8 cellular contexts compared by ENCODE assay signal in the genomic region with DNA sequence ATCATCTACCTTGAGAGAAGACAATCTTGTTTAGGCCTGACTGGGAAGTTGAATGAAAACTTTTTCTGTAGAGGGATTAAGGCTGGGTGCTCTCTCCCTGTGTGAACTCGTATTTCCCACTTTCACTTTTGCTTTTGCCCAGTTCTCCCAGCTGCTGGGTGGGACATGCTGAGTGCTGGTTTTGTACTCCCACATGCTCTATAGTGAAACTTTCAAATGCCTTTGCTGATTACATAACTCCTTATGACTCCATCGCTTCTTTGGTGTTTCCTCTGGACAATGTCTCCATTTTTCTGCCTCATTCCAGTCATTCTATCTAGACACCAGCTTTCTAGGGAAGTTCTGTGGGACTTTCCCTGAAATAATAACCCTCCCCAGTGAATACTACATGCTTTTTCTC.
DNase-seq lines count a peak whose midpoint lies in the region; ATAC-seq, FAIRE-seq and TF ChIP-seq lines count a peak whose summit lies in the region.

No MANE protein-coding gene starts in this region.

- peak; percentile 80 for ATAC-seq in GM19023 (IDR thresholded peaks at IDR 0.05; ENCODE audit: unreplicated experiment)

- POLR2A ChIA-PET in AG04449 (lab: Yijun Ruan, JAX): interaction anchor here (1.2 kb wide), 1 partner anchor 179 kb away, joined by 5 read pairs; no protein-coding TSS in a partner anchor

- TF ChIP-seq CTCF in AG04449 (IDR thresholded peaks at IDR 0.05; ENCODE audit: insufficient read depth, low read length, missing control alignments) (no peak), bronchial epithelial cell (IDR thresholded peaks at IDR 0.05; ENCODE audit: insufficient read depth, low read length, severe bottlenecking) (no peak)

- peak overlapping the region in 1 of 2 donors; percentile 32 for H3K9ac ChIP-seq in mucosa of rectum (ENCODE audit: low read depth in 1 of 2, low read length in 2 of 2)

- H3K4me3 ChIP-seq in AG04449 (ENCODE audit: low read depth, low read length) (no peak overlapping the region), bronchial epithelial cell (ENCODE audit: low read depth, low read length) (no peak overlapping the region), mucosa of rectum (ENCODE audit: low read length in 2 of 2) (peak overlapping the region; percentile 56)

- peak; percentile 66 for DNase-seq in AG04449 (ENCODE audit: low read depth, low spot score)
- DNase-seq in HS-5 (ENCODE audit: low read depth): peak; percentile 38
- peak; percentile 70 for DNase-seq in bronchial epithelial cell (ENCODE audit: low read depth)
- no peak for DNase-seq in stimulated activated naive CD4-positive, alpha-beta T cell treated with Interleukin-2 at 50 U/mL for 16 hours (lab: John Stamatoyannopoulos, UW)
- DNase-seq in stimulated activated CD4-positive, alpha-beta T cell treated with anti-CD3 and anti-CD28 coated beads, Interleukin-2, amount 100 ng/mL, for 48 hours: no peak
- no peak for DNase-seq in NCI-H1105 treated with DMSO at 0.1 percent for 48 hours (lab: John Stamatoyannopoulos, UW)

- no peaks in the 10 kb centered on the region for H3K9me3 ChIP-seq in mucosa of rectum (ENCODE audit: control insufficient read depth in 2 of 2, low read length in 2 of 2)

- no peak overlapping the region for H3K27ac ChIP-seq in mucosa of rectum (ENCODE audit: low read depth in 2 of 2, low read length in 2 of 2)

- CTCF ChIA-PET in AG04449 (lab: Yijun Ruan, JAX): interaction anchor here (1.3 kb wide), 1 partner anchor 12 kb away, joined by 4 read pairs; no protein-coding TSS in a partner anchor

- H3K36me3 ChIP-seq in bronchial epithelial cell (ENCODE audit: control insufficient read depth, insufficient read depth, low read length) (no peaks in the 10 kb centered on the region), mucosa of rectum (ENCODE audit: control insufficient read depth in 2 of 2, insufficient read depth in 2 of 2, low read length in 2 of 2) (no peaks in the 10 kb centered on the region)

- peaks cover 0 to 6% of the 10 kb centered on the region in 2 donors for H3K4me1 ChIP-seq in mucosa of rectum (ENCODE audit: control insufficient read depth in 2 of 2, insufficient read depth in 2 of 2, low read length in 2 of 2)

- H3K27me3 ChIP-seq in bronchial epithelial cell (ENCODE audit: control insufficient read depth, insufficient read depth, low read length): no peaks in the 10 kb centered on the region
- no peaks in the 10 kb centered on the region for H3K27me3 ChIP-seq in mucosa of rectum (ENCODE audit: control insufficient read depth in 2 of 2, insufficient read depth in 2 of 2, low read length in 2 of 2)

- FAIRE-seq in bronchial epithelial cell (lab: Jason Lieb, UNC): no peak

Comparison
In these comparisons a context has a peak if more than half of its experiments do, and no peak if none do; other contexts are left out.
1. DNase-seq: peak in AG04449 (single experiment), HS-5 (single experiment) and bronchial epithelial cell (single experiment); none in stimulated activated naive CD4-positive, alpha-beta T cell treated with Interleukin-2 at 50 U/mL for 16 hours (single experiment), stimulated activated CD4-positive, alpha-beta T cell treated with anti-CD3 and anti-CD28 coated beads, Interleukin-2, amount 100 ng/mL, for 48 hours (0 of 2) and NCI-H1105 treated with DMSO at 0.1 percent for 48 hours (single experiment).
2. H3K4me3 ChIP-seq: peak in mucosa of rectum (2 of 2); none in AG04449 (single experiment) and bronchial epithelial cell (single experiment).